29 cellular contexts compared by ENCODE assay signal in the genomic region with DNA sequence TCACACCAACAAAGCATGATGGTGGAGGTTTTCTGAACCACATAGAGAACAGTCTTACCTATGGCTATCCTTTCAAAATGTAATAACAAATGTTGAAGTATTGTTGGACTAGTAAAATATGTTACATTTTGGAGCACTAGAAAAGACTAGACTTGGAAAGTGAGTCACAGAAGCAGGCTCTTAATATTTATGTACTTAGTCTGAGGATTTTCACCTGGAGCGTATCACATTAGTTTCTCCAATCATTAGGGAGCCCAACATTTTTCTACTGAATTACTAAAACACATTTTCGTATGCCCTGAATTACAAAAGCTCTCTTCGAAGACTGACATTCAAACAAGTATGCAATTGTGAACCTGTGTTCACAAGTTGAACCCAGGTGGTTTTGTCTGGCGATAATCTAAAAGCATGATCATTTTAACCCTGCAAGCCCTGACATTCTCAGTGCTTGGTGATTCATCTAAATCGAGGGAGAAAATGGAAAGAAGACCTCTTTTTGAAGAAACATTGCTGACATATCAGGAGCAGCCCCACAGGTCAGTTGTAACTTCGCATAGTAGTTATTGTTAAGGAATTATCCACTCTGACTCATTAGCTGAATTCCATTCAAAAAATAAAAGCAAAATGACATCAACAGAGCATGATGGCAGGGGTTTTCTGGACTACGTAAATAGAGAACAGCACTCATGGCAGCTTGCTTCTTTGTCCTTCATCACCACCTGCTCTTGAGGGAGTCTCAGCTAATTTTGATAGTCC.
A peak's percentile ranks its signal among the peaks of the same experiment; 100 is the strongest.
DNase-seq lines count a peak whose midpoint lies in the region; FAIRE-seq and TF ChIP-seq lines count a peak whose summit lies in the region.
"Had no signal": no experiment of that assay in that cellular context is flagged by ENCODE, and none has a peak within 500 bp of the region (broad histone marks: within the 10 kb centered on the region; RNA-seq: fewer than 3 reads in every experiment).

No MANE protein-coding gene starts in this region.

- no peaks in the 10 kb centered on the region for H3K9me3 ChIP-seq in CD4-positive, alpha-beta memory T cell (ENCODE audit: control insufficient read depth in 1 of 2, low read length in 2 of 2)
- no peaks in the 10 kb centered on the region for H3K9me3 ChIP-seq in transverse colon
- H3K9me3 ChIP-seq: BE2C, esophagus squamous epithelium, lower lobe of right lung, right atrium auricular region had no signal

- no peak for TF ChIP-seq EP300 in transverse colon (IDR thresholded peaks at IDR 0.05; ENCODE audit: low read depth)

- no peaks in the 10 kb centered on the region for H3K4me1 ChIP-seq in CD4-positive, alpha-beta memory T cell (ENCODE audit: insufficient read depth, low read length)
- H3K4me1 ChIP-seq in transverse colon: no peaks in the 10 kb centered on the region
- H3K4me1 ChIP-seq: BE2C, esophagus squamous epithelium, lower lobe of right lung, right atrium auricular region had no signal

- H3K27ac Mint-ChIP-seq in CD4-positive, alpha-beta memory T cell: no peak overlapping the region
- no peak overlapping the region for H3K27ac Mint-ChIP-seq in mesothelial cell of epicardium
- H3K27ac Mint-ChIP-seq: activated naive CD4-positive, alpha-beta T cell treated with anti-CD3 and anti-CD28 coated beads, Interleukin-2, amount 10 ng/mL, durations not matched to agents 7 days and 5 days; activated T-helper 1 cell treated with anti-CD3 and anti-CD28 coated beads, Interleukin-12 subunit alpha, Interleukin-12 subunit beta, Interleukin-2, Interleukin-4 antibody, amounts not matched to agents 30 ng/mL and 10 ng/mL and 1 ng/mL, durations not matched to agents 14 hours and 24 hours and 36 hours; IgD-negative memory B cell; T-cell had no signal

- in situ Hi-C loops in transverse colon (cut with MboI; ENCODE audit: low pct_ligation_motif_present in 1 of 4, low pct_unique_long_range_greater_than_20kb in 1 of 4, low sequenced_read_pairs in 3 of 4): no loop called here

- DNase-seq in AG08396 (ENCODE audit: low spot score) (peak; percentile 3), HTR-8/SVneo (ENCODE audit: insufficient read length, low spot score) (no peak), bronchial epithelial cell (ENCODE audit: low read depth) (peak; percentile 55), iris pigment epithelial cell (ENCODE audit: low read depth) (peak; percentile 63), mesothelial cell of epicardium (ENCODE audit: low spot score in 2 of 2, unreplicated experiment in 2 of 2) (no peak), mucosa of gallbladder (ENCODE audit: low spot score) (no peak), transverse colon (no peak)
- no peak for DNase-seq in CD4-positive, alpha-beta memory T cell
- DNase-seq: activated CD4-positive, alpha-beta T cell treated with anti-CD3 and anti-CD28 coated beads, Interleukin-2, amount 50 U/mL, for 48 hours; activated CD4-positive, CD25-positive, alpha-beta regulatory T cell; activated naive CD4-positive, alpha-beta T cell treated with anti-CD3 and anti-CD28 coated beads, Interleukin-2, amount 10 ng/mL, durations not matched to agents 7 days and 5 days; BE2C; cortex of kidney; esophagus squamous epithelium; GOT3; lower lobe of right lung; NCI-H1092 treated with DMSO at 0.1 percent for 48 hours; NCI-H187; NCI-H524; SHP77 treated with DMSO at 0.1 percent for 48 hours; stimulated activated CD4-positive, alpha-beta T cell treated with anti-CD3 and anti-CD28 coated beads, Interleukin-12 subunit alpha, Interleukin-12 subunit beta, amount 100 ng/mL, for 4 hours; stimulated activated CD4-positive, alpha-beta T cell treated with anti-CD3 and anti-CD28 coated beads, Interleukin-4, amount 100 ng/mL, for 1 hour; T-cell; trophoblast cell had no signal

- WGBS in transverse colon (ENCODE audit: low coverage in 1 of 2), 2 donors: 72 to 86% methylated on average over 7 of the region's 7 CpGs

- H3K4me3 Mint-ChIP-seq in CD4-positive, alpha-beta memory T cell: no peak overlapping the region
- H3K4me3 Mint-ChIP-seq in mesothelial cell of epicardium: no peak overlapping the region
- H3K4me3 Mint-ChIP-seq: activated naive CD4-positive, alpha-beta T cell treated with anti-CD3 and anti-CD28 coated beads, Interleukin-2, amount 10 ng/mL, durations not matched to agents 7 days and 5 days; activated T-helper 1 cell treated with anti-CD3 and anti-CD28 coated beads, Interleukin-12 subunit alpha, Interleukin-12 subunit beta, Interleukin-2, Interleukin-4 antibody, amounts not matched to agents 30 ng/mL and 10 ng/mL and 1 ng/mL, durations not matched to agents 14 hours and 24 hours and 36 hours; IgD-negative memory B cell; T-cell had no signal

- no peak for TF ChIP-seq POLR2A in transverse colon (IDR thresholded peaks at IDR 0.05)

- peaks cover 0 to 2% of the 10 kb centered on the region in 2 donors for H3K27me3 Mint-ChIP-seq in CD4-positive, alpha-beta memory T cell
- H3K27me3 Mint-ChIP-seq in mesothelial cell of epicardium (ENCODE audit: low read depth): no peaks in the 10 kb centered on the region
- H3K27me3 Mint-ChIP-seq: activated naive CD4-positive, alpha-beta T cell treated with anti-CD3 and anti-CD28 coated beads, Interleukin-2, amount 10 ng/mL, durations not matched to agents 7 days and 5 days; IgD-negative memory B cell had no signal

- TF ChIP-seq CTCF in bronchial epithelial cell (IDR thresholded peaks at IDR 0.05; ENCODE audit: insufficient read depth, low read length, severe bottlenecking) (no peak), mesothelial cell of epicardium (IDR thresholded peaks at IDR 0.05; ENCODE audit: unreplicated experiment) (no peak), transverse colon (IDR thresholded peaks at IDR 0.05) (no peak)

- no peaks in the 10 kb centered on the region for H3K4me1 Mint-ChIP-seq in CD4-positive, alpha-beta memory T cell
- peaks cover 4% of the 10 kb centered on the region for H3K4me1 Mint-ChIP-seq in mesothelial cell of epicardium
- H3K4me1 Mint-ChIP-seq: activated naive CD4-positive, alpha-beta T cell treated with anti-CD3 and anti-CD28 coated beads, Interleukin-2, amount 10 ng/mL, durations not matched to agents 7 days and 5 days; IgD-negative memory B cell; T-cell had no signal

- intact Hi-C loops in CD4-positive, alpha-beta memory T cell (cut with micrococcal nuclease): no loop called here
- intact Hi-C loops in transverse colon (cut with DNase I; ENCODE audit: low total_unique reads): no loop called here

- FAIRE-seq in HTR-8/SVneo (lab: Jason Lieb, UNC) (peak; percentile 26), bronchial epithelial cell (lab: Jason Lieb, UNC) (no peak)
- FAIRE-seq: GM12878 had no signal

- H3K4me3 ChIP-seq in bronchial epithelial cell (ENCODE audit: low read depth, low read length): no peak overlapping the region
- no peak overlapping the region for H3K4me3 ChIP-seq in CD4-positive, alpha-beta memory T cell (ENCODE audit: low read length in 2 of 2)
- H3K4me3 ChIP-seq in transverse colon: no peak overlapping the region
- H3K4me3 ChIP-seq: cardiac muscle cell, esophagus squamous epithelium, GM12878, lower lobe of right lung, right atrium auricular region had no signal

- H3K27ac ChIP-seq in CD4-positive, alpha-beta memory T cell (ENCODE audit: low read depth, low read length): no peak overlapping the region
- no peak overlapping the region for H3K27ac ChIP-seq in transverse colon
- H3K27ac ChIP-seq: cardiac muscle cell, esophagus squamous epithelium, lower lobe of right lung, right atrium auricular region had no signal

- CTCF ChIA-PET in CD4-positive, alpha-beta memory T cell (lab: Charles Lee; ENCODE audit: partially characterized antibody): no interaction called here

- no peaks in the 10 kb centered on the region for H3K36me3 ChIP-seq in bronchial epithelial cell (ENCODE audit: control insufficient read depth, insufficient read depth, low read length)
- H3K36me3 ChIP-seq in CD4-positive, alpha-beta memory T cell (ENCODE audit: insufficient read depth, low read length): no peaks in the 10 kb centered on the region
- H3K36me3 ChIP-seq in transverse colon: no peaks in the 10 kb centered on the region
- H3K36me3 ChIP-seq: BE2C, cardiac muscle cell, esophagus squamous epithelium, lower lobe of right lung, right atrium auricular region had no signal

- H3K27me3 ChIP-seq in bronchial epithelial cell (ENCODE audit: control insufficient read depth, insufficient read depth, low read length) (no peaks in the 10 kb centered on the region), transverse colon (no peaks in the 10 kb centered on the region)
- no peaks in the 10 kb centered on the region for H3K27me3 ChIP-seq in CD4-positive, alpha-beta memory T cell (ENCODE audit: insufficient read depth, low read length)
- H3K27me3 ChIP-seq: BE2C, cardiac muscle cell, esophagus squamous epithelium, right atrium auricular region had no signal

- H3K9me3 Mint-ChIP-seq in CD4-positive, alpha-beta memory T cell: peaks cover 0 to 5% (median 0%) of the 10 kb centered on the region in 8 donors
- peaks cover 13% of the 10 kb centered on the region for H3K9me3 Mint-ChIP-seq in mesothelial cell of epicardium
- H3K9me3 Mint-ChIP-seq: activated naive CD4-positive, alpha-beta T cell treated with anti-CD3 and anti-CD28 coated beads, Interleukin-2, amount 10 ng/mL, durations not matched to agents 7 days and 5 days; activated T-helper 1 cell treated with anti-CD3 and anti-CD28 coated beads, Interleukin-12 subunit alpha, Interleukin-12 subunit beta, Interleukin-2, Interleukin-4 antibody, amounts not matched to agents 30 ng/mL and 10 ng/mL and 1 ng/mL, durations not matched to agents 14 hours and 24 hours and 36 hours; IgD-negative memory B cell had no signal

- POLR2A ChIA-PET in CD4-positive, alpha-beta memory T cell (lab: Charles Lee; ENCODE audit: partially characterized antibody): no interaction called here

- no peaks in the 10 kb centered on the region for H3K36me3 Mint-ChIP-seq in CD4-positive, alpha-beta memory T cell
- H3K36me3 Mint-ChIP-seq in mesothelial cell of epicardium: no peaks in the 10 kb centered on the region
- H3K36me3 Mint-ChIP-seq: activated naive CD4-positive, alpha-beta T cell treated with anti-CD3 and anti-CD28 coated beads, Interleukin-2, amount 10 ng/mL, durations not matched to agents 7 days and 5 days; IgD-negative memory B cell; T-cell had no signal

Comparison
In these comparisons a context has a peak if more than half of its experiments do, and no peak if none do; other contexts are left out.
1. DNase-seq: peak in AG08396 (single experiment), bronchial epithelial cell (single experiment) and iris pigment epithelial cell (single experiment); none in HTR-8/SVneo (single experiment), CD4-positive, alpha-beta memory T cell (0 of 5), mesothelial cell of epicardium (0 of 2), mucosa of gallbladder (single experiment) and transverse colon (single experiment).